Comparison of ENCODE assay signal across 1 cellular context in the genomic region with DNA sequence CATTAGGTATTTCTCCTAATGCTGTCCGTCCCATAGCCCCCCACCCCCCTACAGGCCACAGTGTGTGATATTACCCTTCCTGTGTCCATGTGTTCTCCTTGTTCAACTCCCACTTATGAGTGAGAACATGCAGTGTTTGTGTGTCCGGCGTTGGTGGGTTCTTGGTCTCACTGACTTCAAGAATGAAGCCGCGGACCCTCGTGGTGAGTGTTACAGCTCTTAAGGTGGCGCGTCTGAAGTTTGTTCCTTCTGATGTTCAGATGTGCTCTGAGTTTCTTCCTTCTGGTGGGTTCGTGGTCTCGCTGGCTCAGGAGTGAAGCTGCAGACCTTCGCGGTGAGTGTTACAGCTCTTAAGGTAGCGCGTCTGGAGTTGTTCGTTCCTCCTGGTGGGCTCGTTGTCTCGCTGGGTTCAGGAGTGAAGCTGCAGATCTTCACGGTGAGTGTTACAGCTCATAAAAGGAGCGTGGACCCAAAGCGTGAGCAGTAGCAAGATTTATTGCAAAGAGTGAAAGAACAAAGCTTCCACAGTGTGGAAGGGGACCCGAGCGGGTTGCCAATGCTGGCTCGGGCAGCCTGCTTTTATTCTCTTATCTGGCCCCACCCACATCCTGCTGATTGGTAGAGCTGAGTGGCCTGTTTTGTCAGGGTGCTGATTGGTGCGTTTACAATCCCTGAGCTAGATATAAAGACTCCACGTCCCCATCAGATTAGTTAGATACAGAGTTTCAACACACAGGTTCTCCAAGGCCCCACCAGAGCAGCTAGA.
TF ChIP-seq lines count a peak whose summit lies in the region.
"Not testable (repeated sequence)": the region's sequence is repeated elsewhere in the genome, so short reads cannot be mapped to it uniquely, and the experiment has no call there.

No MANE protein-coding gene starts in this region.

TF ChIP-seq in HepG2, 621 proteins besides CTCF, POLR2A, EP300 and RAD21 (continued from another document and continues in another):
- TF ChIP-seq ZC3H4 (CRISPR knock-in tag; IDR thresholded peaks at IDR 0.05; ENCODE audit: borderline replicate concordance) (peak; percentile 99), SPEN (CRISPR knock-in tag; IDR thresholded peaks at IDR 0.05; ENCODE audit: low read depth) (peak; percentile 87), ZNF607 (CRISPR knock-in tag; IDR thresholded peaks at IDR 0.05; ENCODE audit: borderline replicate concordance) (peak; percentile 97), AKAP8 (CRISPR knock-in tag; IDR thresholded peaks at IDR 0.05) (peak; percentile 84), MAZ (CRISPR knock-in tag; IDR thresholded peaks at IDR 0.05; ENCODE audit: low read depth) (peak; percentile 10; the same call in 1 of the 2 replicates), ATAD3A (CRISPR knock-in tag; IDR thresholded peaks at IDR 0.05) (peak; percentile 93), HNRNPL (IDR thresholded peaks at IDR 0.05; ENCODE audit: low read depth, low read length) (peak; percentile 72), KDM4B (CRISPR knock-in tag; IDR thresholded peaks at IDR 0.05) (peak; percentile 95; the same call in 1 of the 2 replicates), ZIK1 (CRISPR knock-in tag; IDR thresholded peaks at IDR 0.05; ENCODE audit: borderline replicate concordance, low read depth) (peak; percentile 93), JUNB (CRISPR knock-in tag; IDR thresholded peaks at IDR 0.05; ENCODE audit: borderline replicate concordance) (peak; percentile 93), ZNF7 (CRISPR knock-in tag; IDR thresholded peaks at IDR 0.05) (peak; percentile 71), SIX1 (CRISPR knock-in tag; IDR thresholded peaks at IDR 0.05; ENCODE audit: borderline replicate concordance) (0 out of 2 replicates have a peak, but pooled peaks have one; percentile 52), ZNF430 (CRISPR knock-in tag; IDR thresholded peaks at IDR 0.05) (peak; percentile 99), DMAP1 (CRISPR knock-in tag; IDR thresholded peaks at IDR 0.05) (peak; percentile 79; the same call in 1 of the 2 replicates), NCOA5 (CRISPR knock-in tag; IDR thresholded peaks at IDR 0.05) (peak; percentile 100), NFKB2 (CRISPR knock-in tag; IDR thresholded peaks at IDR 0.05; ENCODE audit: borderline replicate concordance) (peak; percentile 81), ZNF652 (CRISPR knock-in tag; IDR thresholded peaks at IDR 0.05; ENCODE audit: borderline replicate concordance, low read depth) (peak; percentile 26; the same call in 1 of the 2 replicates), WIZ (CRISPR knock-in tag; IDR thresholded peaks at IDR 0.05) (peak; percentile 80; the same call in 1 of the 2 replicates), NCOA2 (CRISPR knock-in tag; IDR thresholded peaks at IDR 0.05) (peak; percentile 85; the same call in 1 of the 2 replicates), NCOA1 (CRISPR knock-in tag; IDR thresholded peaks at IDR 0.05) (peak; percentile 69; the same call in 1 of the 2 replicates), ZNF558 (CRISPR knock-in tag; IDR thresholded peaks at IDR 0.05; ENCODE audit: borderline replicate concordance) (peak; percentile 88), KAT8 (CRISPR knock-in tag; IDR thresholded peaks at IDR 0.05) (peak; percentile 85), NAIF1 (CRISPR knock-in tag; IDR thresholded peaks at IDR 0.05; ENCODE audit: borderline replicate concordance) (peak; percentile 62; the same call in 1 of the 2 replicates), ZNF468 (CRISPR knock-in tag; IDR thresholded peaks at IDR 0.05) (peak; percentile 95; the same call in 1 of the 2 replicates), ZNF343 (CRISPR knock-in tag; IDR thresholded peaks at IDR 0.05) (0 out of 2 replicates have a peak, but pooled peaks have one; percentile 16), REXO4 (CRISPR knock-in tag; IDR thresholded peaks at IDR 0.05; ENCODE audit: borderline replicate concordance) (peak; percentile 95; the same call in 1 of the 2 replicates), MED1 (CRISPR knock-in tag; IDR thresholded peaks at IDR 0.05) (peak; percentile 91), ZNF530 (CRISPR knock-in tag; IDR thresholded peaks at IDR 0.05; ENCODE audit: low read depth) (peak; percentile 72; the same call in 1 of the 2 replicates), ZNF781 (CRISPR knock-in tag; IDR thresholded peaks at IDR 0.05; ENCODE audit: borderline replicate concordance, not compliant biosample characterization) (peak; percentile 79), NFATC3 (CRISPR knock-in tag; IDR thresholded peaks at IDR 0.05) (peak; percentile 84; the same call in 1 of the 2 replicates), STAT5B (CRISPR knock-in tag; IDR thresholded peaks at IDR 0.05) (peak; percentile 98)
- TF ChIP-seq, protein P1, sequence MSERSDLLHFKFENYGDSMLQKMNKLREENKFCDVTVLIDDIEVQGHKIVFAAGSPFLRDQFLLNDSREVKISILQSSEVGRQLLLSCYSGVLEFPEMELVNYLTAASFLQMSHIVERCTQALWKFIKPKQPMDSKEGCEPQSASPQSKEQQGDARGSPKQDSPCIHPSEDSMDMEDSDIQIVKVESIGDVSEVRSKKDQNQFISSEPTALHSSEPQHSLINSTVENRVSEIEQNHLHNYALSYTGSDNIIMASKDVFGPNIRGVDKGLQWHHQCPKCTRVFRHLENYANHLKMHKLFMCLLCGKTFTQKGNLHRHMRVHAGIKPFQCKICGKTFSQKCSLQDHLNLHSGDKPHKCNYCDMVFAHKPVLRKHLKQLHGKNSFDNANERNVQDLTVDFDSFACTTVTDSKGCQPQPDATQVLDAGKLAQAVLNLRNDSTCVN (CRISPR knock-in tag; IDR thresholded peaks at IDR 0.05; ENCODE audit: borderline replicate concordance), result peak; percentile 87
- TF ChIP-seq, protein P2, sequence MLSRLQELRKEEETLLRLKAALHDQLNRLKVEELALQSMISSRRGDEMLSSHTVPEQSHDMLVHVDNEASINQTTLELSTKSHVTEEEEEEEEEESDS (CRISPR knock-in tag; IDR thresholded peaks at IDR 0.05; ENCODE audit: borderline replicate concordance), result peak; percentile 91
- not testable (repeated sequence) for TF ChIP-seq MAZ (IDR thresholded peaks at IDR 0.05; ENCODE audit: borderline replicate concordance, low read depth, low read length)
- TF ChIP-seq, protein P3, sequence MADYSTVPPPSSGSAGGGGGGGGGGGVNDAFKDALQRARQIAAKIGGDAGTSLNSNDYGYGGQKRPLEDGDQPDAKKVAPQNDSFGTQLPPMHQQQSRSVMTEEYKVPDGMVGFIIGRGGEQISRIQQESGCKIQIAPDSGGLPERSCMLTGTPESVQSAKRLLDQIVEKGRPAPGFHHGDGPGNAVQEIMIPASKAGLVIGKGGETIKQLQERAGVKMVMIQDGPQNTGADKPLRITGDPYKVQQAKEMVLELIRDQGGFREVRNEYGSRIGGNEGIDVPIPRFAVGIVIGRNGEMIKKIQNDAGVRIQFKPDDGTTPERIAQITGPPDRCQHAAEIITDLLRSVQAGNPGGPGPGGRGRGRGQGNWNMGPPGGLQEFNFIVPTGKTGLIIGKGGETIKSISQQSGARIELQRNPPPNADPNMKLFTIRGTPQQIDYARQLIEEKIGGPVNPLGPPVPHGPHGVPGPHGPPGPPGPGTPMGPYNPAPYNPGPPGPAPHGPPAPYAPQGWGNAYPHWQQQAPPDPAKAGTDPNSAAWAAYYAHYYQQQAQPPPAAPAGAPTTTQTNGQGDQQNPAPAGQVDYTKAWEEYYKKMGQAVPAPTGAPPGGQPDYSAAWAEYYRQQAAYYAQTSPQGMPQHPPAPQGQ (CRISPR knock-in tag; IDR thresholded peaks at IDR 0.05; ENCODE audit: borderline replicate concordance), result peak; percentile 99
- TF ChIP-seq, protein P4, sequence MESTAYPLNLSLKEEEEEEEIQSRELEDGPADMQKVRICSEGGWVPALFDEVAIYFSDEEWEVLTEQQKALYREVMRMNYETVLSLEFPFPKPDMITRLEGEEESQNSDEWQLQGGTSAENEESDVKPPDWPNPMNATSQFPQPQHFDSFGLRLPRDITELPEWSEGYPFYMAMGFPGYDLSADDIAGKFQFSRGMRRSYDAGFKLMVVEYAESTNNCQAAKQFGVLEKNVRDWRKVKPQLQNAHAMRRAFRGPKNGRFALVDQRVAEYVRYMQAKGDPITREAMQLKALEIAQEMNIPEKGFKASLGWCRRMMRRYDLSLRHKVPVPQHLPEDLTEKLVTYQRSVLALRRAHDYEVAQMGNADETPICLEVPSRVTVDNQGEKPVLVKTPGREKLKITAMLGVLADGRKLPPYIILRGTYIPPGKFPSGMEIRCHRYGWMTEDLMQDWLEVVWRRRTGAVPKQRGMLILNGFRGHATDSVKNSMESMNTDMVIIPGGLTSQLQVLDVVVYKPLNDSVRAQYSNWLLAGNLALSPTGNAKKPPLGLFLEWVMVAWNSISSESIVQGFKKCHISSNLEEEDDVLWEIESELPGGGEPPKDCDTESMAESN (CRISPR knock-in tag; conservative IDR thresholded peaks at IDR 0.05), result peak; percentile 90
- TF ChIP-seq, protein P5, sequence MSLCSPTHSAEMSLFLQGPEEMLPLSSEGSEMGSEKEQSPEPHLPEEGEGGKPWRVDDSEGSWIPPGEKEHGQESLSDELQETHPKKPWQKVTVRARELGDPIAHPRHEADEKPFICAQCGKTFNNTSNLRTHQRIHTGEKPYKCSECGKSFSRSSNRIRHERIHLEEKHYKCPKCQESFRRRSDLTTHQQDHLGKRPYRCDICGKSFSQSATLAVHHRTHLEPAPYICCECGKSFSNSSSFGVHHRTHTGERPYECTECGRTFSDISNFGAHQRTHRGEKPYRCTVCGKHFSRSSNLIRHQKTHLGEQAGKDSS (CRISPR knock-in tag; IDR thresholded peaks at IDR 0.05; ENCODE audit: borderline replicate concordance, low read depth), result peak; percentile 99
- TF ChIP-seq, protein P6, sequence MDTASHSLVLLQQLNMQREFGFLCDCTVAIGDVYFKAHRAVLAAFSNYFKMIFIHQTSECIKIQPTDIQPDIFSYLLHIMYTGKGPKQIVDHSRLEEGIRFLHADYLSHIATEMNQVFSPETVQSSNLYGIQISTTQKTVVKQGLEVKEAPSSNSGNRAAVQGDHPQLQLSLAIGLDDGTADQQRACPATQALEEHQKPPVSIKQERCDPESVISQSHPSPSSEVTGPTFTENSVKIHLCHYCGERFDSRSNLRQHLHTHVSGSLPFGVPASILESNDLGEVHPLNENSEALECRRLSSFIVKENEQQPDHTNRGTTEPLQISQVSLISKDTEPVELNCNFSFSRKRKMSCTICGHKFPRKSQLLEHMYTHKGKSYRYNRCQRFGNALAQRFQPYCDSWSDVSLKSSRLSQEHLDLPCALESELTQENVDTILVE (CRISPR knock-in tag; IDR thresholded peaks at IDR 0.05), result peak; percentile 48; the same call in 1 of the 2 replicates
- TF ChIP-seq, protein P7, sequence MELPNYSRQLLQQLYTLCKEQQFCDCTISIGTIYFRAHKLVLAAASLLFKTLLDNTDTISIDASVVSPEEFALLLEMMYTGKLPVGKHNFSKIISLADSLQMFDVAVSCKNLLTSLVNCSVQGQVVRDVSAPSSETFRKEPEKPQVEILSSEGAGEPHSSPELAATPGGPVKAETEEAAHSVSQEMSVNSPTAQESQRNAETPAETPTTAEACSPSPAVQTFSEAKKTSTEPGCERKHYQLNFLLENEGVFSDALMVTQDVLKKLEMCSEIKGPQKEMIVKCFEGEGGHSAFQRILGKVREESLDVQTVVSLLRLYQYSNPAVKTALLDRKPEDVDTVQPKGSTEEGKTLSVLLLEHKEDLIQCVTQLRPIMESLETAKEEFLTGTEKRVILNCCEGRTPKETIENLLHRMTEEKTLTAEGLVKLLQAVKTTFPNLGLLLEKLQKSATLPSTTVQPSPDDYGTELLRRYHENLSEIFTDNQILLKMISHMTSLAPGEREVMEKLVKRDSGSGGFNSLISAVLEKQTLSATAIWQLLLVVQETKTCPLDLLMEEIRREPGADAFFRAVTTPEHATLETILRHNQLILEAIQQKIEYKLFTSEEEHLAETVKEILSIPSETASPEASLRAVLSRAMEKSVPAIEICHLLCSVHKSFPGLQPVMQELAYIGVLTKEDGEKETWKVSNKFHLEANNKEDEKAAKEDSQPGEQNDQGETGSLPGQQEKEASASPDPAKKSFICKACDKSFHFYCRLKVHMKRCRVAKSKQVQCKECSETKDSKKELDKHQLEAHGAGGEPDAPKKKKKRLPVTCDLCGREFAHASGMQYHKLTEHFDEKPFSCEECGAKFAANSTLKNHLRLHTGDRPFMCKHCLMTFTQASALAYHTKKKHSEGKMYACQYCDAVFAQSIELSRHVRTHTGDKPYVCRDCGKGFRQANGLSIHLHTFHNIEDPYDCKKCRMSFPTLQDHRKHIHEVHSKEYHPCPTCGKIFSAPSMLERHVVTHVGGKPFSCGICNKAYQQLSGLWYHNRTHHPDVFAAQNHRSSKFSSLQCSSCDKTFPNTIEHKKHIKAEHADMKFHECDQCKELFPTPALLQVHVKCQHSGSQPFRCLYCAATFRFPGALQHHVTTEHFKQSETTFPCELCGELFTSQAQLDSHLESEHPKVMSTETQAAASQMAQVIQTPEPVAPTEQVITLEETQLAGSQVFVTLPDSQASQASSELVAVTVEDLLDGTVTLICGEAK (IDR thresholded peaks at IDR 0.05), result peak; percentile 32; the same call in 1 of the 2 replicates
- TF ChIP-seq, protein P7 (CRISPR knock-in tag; IDR thresholded peaks at IDR 0.05), result peak; percentile 65
- TF ChIP-seq, protein P8, sequence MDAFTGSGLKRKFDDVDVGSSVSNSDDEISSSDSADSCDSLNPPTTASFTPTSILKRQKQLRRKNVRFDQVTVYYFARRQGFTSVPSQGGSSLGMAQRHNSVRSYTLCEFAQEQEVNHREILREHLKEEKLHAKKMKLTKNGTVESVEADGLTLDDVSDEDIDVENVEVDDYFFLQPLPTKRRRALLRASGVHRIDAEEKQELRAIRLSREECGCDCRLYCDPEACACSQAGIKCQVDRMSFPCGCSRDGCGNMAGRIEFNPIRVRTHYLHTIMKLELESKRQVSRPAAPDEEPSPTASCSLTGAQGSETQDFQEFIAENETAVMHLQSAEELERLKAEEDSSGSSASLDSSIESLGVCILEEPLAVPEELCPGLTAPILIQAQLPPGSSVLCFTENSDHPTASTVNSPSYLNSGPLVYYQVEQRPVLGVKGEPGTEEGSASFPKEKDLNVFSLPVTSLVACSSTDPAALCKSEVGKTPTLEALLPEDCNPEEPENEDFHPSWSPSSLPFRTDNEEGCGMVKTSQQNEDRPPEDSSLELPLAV (CRISPR knock-in tag; conservative IDR thresholded peaks at IDR 0.05; ENCODE audit: low read depth), result peak; percentile 89
